17 cellular contexts compared by ENCODE assay signal in genomic region chr4:11640584-11640983, GRCh38.
DNase-seq lines count a peak whose midpoint lies in the region; ATAC-seq and TF ChIP-seq lines count a peak whose summit lies in the region.
"Had no signal": no experiment of that assay in that cellular context is flagged by ENCODE, and none has a peak within 500 bp of the region (broad histone marks: within the 10 kb centered on the region; RNA-seq: fewer than 3 reads in every experiment).

No MANE protein-coding gene starts in this region.

- intact Hi-C loops in Calu3 (cut with micrococcal nuclease; ENCODE audit: unreplicated experiment) (no loop called here), PC-3 (cut with micrococcal nuclease) (no loop called here)
- intact Hi-C loops in CD4-positive, alpha-beta T cell (cut with DNase I, micrococcal nuclease): no loop called here

- POLR2A ChIA-PET in PC-3 (lab: Charles Lee; ENCODE audit: unreplicated experiment): interaction anchor here (0.5 kb wide), 1 partner anchor 58 kb away, joined by 9 read pairs; no protein-coding TSS in a partner anchor
- POLR2A ChIA-PET in HEK293T (lab: Yijun Ruan, JAX): no interaction called here
- POLR2A ChIA-PET in CD4-positive, alpha-beta T cell (lab: Charles Lee): no interaction called here

- no peak overlapping the region for H3K4me3 Mint-ChIP-seq in Calu3 (ENCODE audit: low read depth, unreplicated experiment)
- H3K4me3 Mint-ChIP-seq in type B pancreatic cell: no peak overlapping the region
- H3K4me3 Mint-ChIP-seq in CD4-positive, alpha-beta T cell: no peak overlapping the region
- no peak overlapping the region for H3K4me3 Mint-ChIP-seq in stimulated activated memory B cell treated with anti-CD40 and anti-IgM and Interleukin-4, amounts not matched to agents 10 μg/mL and 1 μg/mL and 100 μg/mL, for 72 hours
- H3K4me3 Mint-ChIP-seq: CD14-positive monocyte; CD8-positive, alpha-beta T cell; IgD-negative memory B cell had no signal

- no peak for TF ChIP-seq CTCF in Calu3 (IDR thresholded peaks at IDR 0.05; ENCODE audit: unreplicated experiment)
- TF ChIP-seq CTCF in PC-3 (conservative IDR thresholded peaks at IDR 0.05; ENCODE audit: low read depth, low read length): no peak
- TF ChIP-seq CTCF in type B pancreatic cell (conservative IDR thresholded peaks at IDR 0.05): no peak
- no peak for TF ChIP-seq CTCF in CD4-positive, alpha-beta T cell (IDR thresholded peaks at IDR 0.05)

- no peaks in the 10 kb centered on the region for H3K79me2 ChIP-seq in PC-3 (ENCODE audit: low read length)

- H3K4me3 ChIP-seq in PC-3 (ENCODE audit: low read length): no peak overlapping the region
- H3K4me3 ChIP-seq: BLaER1, GM23248 had no signal

- peaks cover 31% of the 10 kb centered on the region for H3K4me1 ChIP-seq in PC-3 (ENCODE audit: insufficient read depth, low read length)
- H3K4me1 ChIP-seq: BLaER1 had no signal

- no peaks in the 10 kb centered on the region for H3K36me3 ChIP-seq in PC-3 (ENCODE audit: low read depth, low read length)
- H3K36me3 ChIP-seq: BLaER1 had no signal

- H4K20me1 ChIP-seq in PC-3 (ENCODE audit: low read length): no peaks in the 10 kb centered on the region
- H4K20me1 ChIP-seq: BLaER1 had no signal

- H3K9me2 ChIP-seq in PC-3 (replicated peaks; ENCODE audit: low read length): no peaks in the 10 kb centered on the region

- BruUV-seq in Calu3 (replicated peaks; lab: Mats Ljungman, UMichigan) (no TSS peak), PC-3 (replicated peaks; lab: Mats Ljungman, UMichigan) (no TSS peak)

- H3K9me3 ChIP-seq in PC-3 (ENCODE audit: low read length): no peaks in the 10 kb centered on the region
- no peaks in the 10 kb centered on the region for H3K9me3 ChIP-seq in CD4-positive, alpha-beta T cell (ENCODE audit: control insufficient read depth, low read length)

- H3K36me3 Mint-ChIP-seq in Calu3 (ENCODE audit: insufficient read depth, unreplicated experiment) (peaks cover 12% of the 10 kb centered on the region), type B pancreatic cell (no peaks in the 10 kb centered on the region)
- H3K36me3 Mint-ChIP-seq in CD4-positive, alpha-beta T cell (ENCODE audit: low read depth): no peaks in the 10 kb centered on the region
- H3K36me3 Mint-ChIP-seq in stimulated activated memory B cell treated with anti-CD40 and anti-IgM and Interleukin-4, amounts not matched to agents 10 μg/mL and 1 μg/mL and 100 μg/mL, for 72 hours: no peaks in the 10 kb centered on the region
- H3K36me3 Mint-ChIP-seq: CD14-positive monocyte; CD8-positive, alpha-beta T cell; IgD-negative memory B cell had no signal

- H3F3A ChIP-seq in PC-3 (ENCODE audit: low read length, unreplicated experiment): no peaks in the 10 kb centered on the region

- no peaks in the 10 kb centered on the region for H3K27me3 ChIP-seq in PC-3 (ENCODE audit: low read length)
- H3K27me3 ChIP-seq in CD4-positive, alpha-beta T cell (ENCODE audit: control insufficient read depth, insufficient read depth, low read length): no peaks in the 10 kb centered on the region
- H3K27me3 ChIP-seq: BLaER1 had no signal

- peak; percentile 93 for ATAC-seq in PC-3
- ATAC-seq in CD4-positive, alpha-beta T cell (ENCODE audit: poor library complexity): no peak
- no peak for ATAC-seq in stimulated activated memory B cell treated with anti-CD40 and anti-IgM and Interleukin-4, amounts not matched to agents 10 μg/mL and 1 μg/mL and 100 μg/mL, for 72 hours
- ATAC-seq: CD8-positive, alpha-beta T cell had no signal

- H3K27ac Mint-ChIP-seq in Calu3 (ENCODE audit: unreplicated experiment): peak overlapping the region; percentile 53
- no peak overlapping the region for H3K27ac Mint-ChIP-seq in type B pancreatic cell
- H3K27ac Mint-ChIP-seq in CD4-positive, alpha-beta T cell: no peak overlapping the region
- no peak overlapping the region for H3K27ac Mint-ChIP-seq in stimulated activated memory B cell treated with anti-CD40 and anti-IgM and Interleukin-4, amounts not matched to agents 10 μg/mL and 1 μg/mL and 100 μg/mL, for 72 hours
- H3K27ac Mint-ChIP-seq: CD14-positive monocyte; CD8-positive, alpha-beta T cell; IgD-negative memory B cell had no signal

- no peak overlapping the region for H2AFZ ChIP-seq in PC-3 (ENCODE audit: low read length)
- H2AFZ ChIP-seq: GM23248 had no signal

- H3K27me3 Mint-ChIP-seq in Calu3 (ENCODE audit: unreplicated experiment) (no peaks in the 10 kb centered on the region), type B pancreatic cell (no peaks in the 10 kb centered on the region)
- H3K27me3 Mint-ChIP-seq in CD4-positive, alpha-beta T cell: no peaks in the 10 kb centered on the region
- peaks cover 13% of the 10 kb centered on the region for H3K27me3 Mint-ChIP-seq in stimulated activated memory B cell treated with anti-CD40 and anti-IgM and Interleukin-4, amounts not matched to agents 10 μg/mL and 1 μg/mL and 100 μg/mL, for 72 hours

- H3K9me3 Mint-ChIP-seq in Calu3 (ENCODE audit: low read depth, unreplicated experiment): peaks cover 8% of the 10 kb centered on the region
- H3K9me3 Mint-ChIP-seq in type B pancreatic cell: peaks cover 21% of the 10 kb centered on the region
- H3K9me3 Mint-ChIP-seq in CD4-positive, alpha-beta T cell: peaks cover 4% of the 10 kb centered on the region
- peaks cover 4% of the 10 kb centered on the region for H3K9me3 Mint-ChIP-seq in stimulated activated memory B cell treated with anti-CD40 and anti-IgM and Interleukin-4, amounts not matched to agents 10 μg/mL and 1 μg/mL and 100 μg/mL, for 72 hours

- H3K9ac ChIP-seq in PC-3 (ENCODE audit: low read length): peak overlapping the region; percentile 54; the same call in 1 of the 2 replicates
- H3K9ac ChIP-seq: BLaER1, GM23248 had no signal

- CTCF ChIA-PET in Calu3 (lab: Charles Lee) (no interaction called here), PC-3 (lab: Charles Lee) (no interaction called here), HEK293T (lab: Yijun Ruan, JAX) (no interaction called here)
- CTCF ChIA-PET in CD4-positive, alpha-beta T cell (lab: Charles Lee): no interaction called here

- H3K4me1 Mint-ChIP-seq in Calu3 (ENCODE audit: low read depth, unreplicated experiment) (peaks cover 50% of the 10 kb centered on the region), type B pancreatic cell (ENCODE audit: unreplicated experiment) (no peaks in the 10 kb centered on the region)
- no peaks in the 10 kb centered on the region for H3K4me1 Mint-ChIP-seq in CD4-positive, alpha-beta T cell (ENCODE audit: low read depth)
- H3K4me1 Mint-ChIP-seq in stimulated activated memory B cell treated with anti-CD40 and anti-IgM and Interleukin-4, amounts not matched to agents 10 μg/mL and 1 μg/mL and 100 μg/mL, for 72 hours: no peaks in the 10 kb centered on the region
- H3K4me1 Mint-ChIP-seq: CD14-positive monocyte, IgD-negative memory B cell had no signal

- DNase-seq in Calu3: no peak
- DNase-seq in HT1080 (ENCODE audit: low read depth): peak; percentile 55
- peak; percentile 73 for DNase-seq in PC-3
- DNase-seq in foreskin melanocyte: peak; percentile 40
- no peak for DNase-seq in HEK293T (ENCODE audit: extremely low spot score)
- no peak for DNase-seq in type B pancreatic cell (ENCODE audit: extremely low spot score, unreplicated experiment)
- DNase-seq in CD4-positive, alpha-beta T cell: no peak
- DNase-seq: 8988T; CD8-positive, alpha-beta T cell; COR-L47; GM23248; KBM-7 had no signal

- peak overlapping the region; percentile 86 for H3K27ac ChIP-seq in PC-3 (ENCODE audit: low read length)
- H3K27ac ChIP-seq in CD4-positive, alpha-beta T cell (ENCODE audit: low read depth, low read length): no peak overlapping the region
- H3K27ac ChIP-seq: BLaER1, GM23248, HL-60 had no signal

- H3K4me2 ChIP-seq in PC-3 (ENCODE audit: low read length): peak overlapping the region; percentile 24; the same call in 1 of the 2 replicates
- H3K4me2 ChIP-seq: BLaER1 had no signal

TF ChIP-seq in HEK293T, 16 proteins besides CTCF, POLR2A, EP300 and RAD21:
- TF ChIP-seq ZNF384 (IDR thresholded peaks at IDR 0.05): no peak

Comparison
In these comparisons a context has a peak if more than half of its experiments do, and no peak if none do; other contexts are left out.
1. DNase-seq: peak in HT1080 (single experiment), PC-3 (single experiment) and foreskin melanocyte (single experiment); none in Calu3 (single experiment), HEK293T (single experiment), type B pancreatic cell (single experiment) and CD4-positive, alpha-beta T cell (0 of 10).